In the genomic region with DNA sequence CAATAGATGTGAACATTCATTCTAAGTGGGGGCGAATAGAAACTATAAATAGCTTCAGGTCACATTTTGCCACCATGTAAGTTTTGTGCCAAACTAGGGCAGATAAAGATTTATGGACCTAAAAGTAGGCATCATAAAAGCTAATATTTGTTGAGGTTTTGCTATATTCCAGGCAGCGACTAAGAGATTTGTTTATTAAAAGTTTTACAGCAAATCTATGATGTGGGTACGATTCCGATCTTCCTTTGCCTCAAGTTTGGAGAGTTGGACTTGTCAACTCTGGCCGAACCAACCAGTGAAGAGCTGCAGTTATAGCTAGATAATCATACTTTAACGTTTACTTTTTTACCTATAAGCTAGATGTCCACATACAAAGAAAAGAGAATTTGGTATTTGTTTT, we compare ENCODE assay signal across 8 cellular contexts. TPM values are rescaled to one million over a fixed set of nuclear protein-coding genes. Genes with fewer than 3 reads are reported as not detected.
DNase-seq lines count a peak whose midpoint lies in the region; ATAC-seq, FAIRE-seq and TF ChIP-seq lines count a peak whose summit lies in the region.

No MANE protein-coding gene starts in this region.

- no TSS peak for BruUV-seq in HepG2 (replicated peaks; lab: Mats Ljungman, UMichigan)

- H3K9me3 Mint-ChIP-seq in activated T-cell treated with anti-CD3 and anti-CD28 coated beads, Interleukin-2, amount 50 U/mL, for 4 hours, result no peaks in the 10 kb centered on the region

- peaks cover 33% of the 10 kb centered on the region for H4K20me1 ChIP-seq in HepG2 (ENCODE audit: insufficient read depth, low read length)

- peaks cover 54% of the 10 kb centered on the region for H3K79me2 ChIP-seq in HepG2 (ENCODE audit: insufficient read depth, low read length)

- FAIRE-seq in HepG2 (lab: Jason Lieb, UNC), result no peak

- H3K27ac ChIP-seq in ascending aorta, result peak overlapping the region; percentile 99 to 100
- peak overlapping the region; percentile 99 for H3K27ac ChIP-seq in HepG2 (ENCODE audit: extremely low read length, insufficient read depth, low read length)
- H3K27ac ChIP-seq in tibial artery, result peak overlapping the region; percentile 99 to 100
- no peak overlapping the region for H3K27ac ChIP-seq in substantia nigra (ENCODE audit: low read depth, low read length, poor library complexity, severe bottlenecking)

- TF ChIP-seq CTCF in ascending aorta (IDR thresholded peaks at IDR 0.05) (no peak), HepG2 (CRISPR knock-in tag; IDR thresholded peaks at IDR 0.05) (no peak), tibial artery (IDR thresholded peaks at IDR 0.05) (no peak)

- no peak for TF ChIP-seq RAD21 in HepG2 (CRISPR knock-in tag; IDR thresholded peaks at IDR 0.05)

- peak overlapping the region; percentile 100 for H3K9ac ChIP-seq in HepG2 (ENCODE audit: insufficient read depth, low read depth, low read length)

- peak overlapping the region; percentile 72 for H3K4me2 ChIP-seq in HepG2 (ENCODE audit: low read depth, low read length)

- no peak for ATAC-seq in activated T-cell treated with anti-CD3 and anti-CD28 coated beads, Interleukin-2, amount 50 U/mL, for 4 hours
- ATAC-seq in HepG2 (no peak), GM21381 (IDR thresholded peaks at IDR 0.05; ENCODE audit: unreplicated experiment) (no peak)

- in situ Hi-C loops in HepG2 (cut with HindIII; ENCODE audit: extremely low pct_ligation_motif_present, low pct_unique_long_range_greater_than_20kb), result no loop called here

- H2AFZ ChIP-seq in HepG2 (ENCODE audit: low read length), result no peak overlapping the region

- H3K4me1 ChIP-seq in ascending aorta, result peaks cover 6 to 20% of the 10 kb centered on the region in 2 donors
- H3K4me1 ChIP-seq in HepG2 (ENCODE audit: insufficient read depth, low read length), result peaks cover 46% of the 10 kb centered on the region
- H3K4me1 ChIP-seq in tibial artery, result peaks cover 0 to 61% (median 17%) of the 10 kb centered on the region in 4 donors

- no peaks in the 10 kb centered on the region for H3K9me3 ChIP-seq in ascending aorta
- H3K9me3 ChIP-seq in HepG2 (ENCODE audit: low read length), result no peaks in the 10 kb centered on the region
- H3K9me3 ChIP-seq in tibial artery, result no peaks in the 10 kb centered on the region

- TF ChIP-seq EP300 in HepG2 (IDR thresholded peaks at IDR 0.05; ENCODE audit: low read depth in 2 of 2, low read length in 2 of 2), result no peak
- no peak for TF ChIP-seq EP300 in HepG2 (CRISPR knock-in tag; IDR thresholded peaks at IDR 0.05; ENCODE audit: borderline replicate concordance)

- H3K27me3 ChIP-seq in ascending aorta (no peaks in the 10 kb centered on the region), HepG2 (ENCODE audit: control insufficient read depth in 1 of 2, insufficient read depth in 2 of 2, low read length in 2 of 2) (no peaks in the 10 kb centered on the region; a peak in 1 of 5 replicates), tibial artery (no peaks in the 10 kb centered on the region)

- CTCF ChIA-PET in HepG2 (lab: Yijun Ruan, JAX; ENCODE audit: low intra/inter-chr PET ratio, low total read pairs), result no interaction called here

- intact Hi-C loops in ascending aorta (cut with DNase I) (loop anchor here (5.0 to 10.0 kb wide), 3 partner anchors 49 to 1289 kb away; a partner anchor contains a TSS), HepG2 (cut with micrococcal nuclease; ENCODE audit: unreplicated experiment) (no loop called here), tibial artery (cut with DNase I; ENCODE audit: low total_unique reads) (no loop called here)

- H3K36me3 ChIP-seq in ascending aorta (no peaks in the 10 kb centered on the region), HepG2 (replicated peaks in 1 of 2; ENCODE audit: control insufficient read depth in 1 of 2, insufficient read depth in 2 of 2, low read length in 2 of 2) (peaks cover 0 to 3% of the 10 kb centered on the region in 2 experiments; a peak in 4 of 5 replicates), tibial artery (peaks cover 0 to 15% (median 3%) of the 10 kb centered on the region in 3 donors)

- DNase-seq in activated T-cell treated with anti-CD3 and anti-CD28 coated beads, Interleukin-2, amount 50 U/mL, for 4 hours, result no peak
- DNase-seq in activated T-cell treated with anti-CD3 and anti-CD28 coated beads for 4 hours (no peak), ascending aorta (ENCODE audit: low spot score in 2 of 2) (no peak), HepG2 (ENCODE audit: low spot score) (no peak), tibial artery (no peak), substantia nigra (lab: John Stamatoyannopoulos, UW) (no peak), ureter (ENCODE audit: low spot score) (no peak)

- peak overlapping the region; percentile 92 for H3K4me3 Mint-ChIP-seq in activated T-cell treated with anti-CD3 and anti-CD28 coated beads, Interleukin-2, amount 50 U/mL, for 4 hours

- no peaks in the 10 kb centered on the region for H3K27me3 Mint-ChIP-seq in activated T-cell treated with anti-CD3 and anti-CD28 coated beads, Interleukin-2, amount 50 U/mL, for 4 hours (ENCODE audit: low read depth)

- H3K4me1 Mint-ChIP-seq in activated T-cell treated with anti-CD3 and anti-CD28 coated beads, Interleukin-2, amount 50 U/mL, for 4 hours (ENCODE audit: low read depth), result peaks cover 46% of the 10 kb centered on the region

- peak overlapping the region; percentile 88 to 94 for H3K4me3 ChIP-seq in ascending aorta
- peak overlapping the region; percentile 76 to 99 (median 94); a peak in 5 of 6 replicates for H3K4me3 ChIP-seq in HepG2 (replicated peaks in 1 of 3; ENCODE audit: insufficient read depth in 1 of 3, low read depth in 2 of 3, low read length in 3 of 3)
- H3K4me3 ChIP-seq in tibial artery, result peak overlapping the region; percentile 91 to 94

- 71% methylated on average over 6 of the region's 6 CpGs for WGBS in HepG2 (ENCODE audit: low lambda C conversion rate)

- TF ChIP-seq POLR2A in HepG2 (IDR thresholded peaks at IDR 0.05; ENCODE audit: insufficient read depth in 1 of 2, low read depth in 2 of 2, low read length in 2 of 2), result no peak

- peaks cover 15% of the 10 kb centered on the region for H3K36me3 Mint-ChIP-seq in activated T-cell treated with anti-CD3 and anti-CD28 coated beads, Interleukin-2, amount 50 U/mL, for 4 hours (ENCODE audit: insufficient read depth)

- POLR2A ChIA-PET in HepG2 (lab: Yijun Ruan, JAX), result interaction anchor here (0.8 to 3.0 kb wide), 2 partner anchors 18 to 26 kb away, joined by 3 to 47 read pairs; a partner anchor contains a TSS

RNA-seq across cellular contexts. Expression of a gene that starts 1.6 kb away (rescaled TPM):
- total RNA-seq in activated T-cell treated with anti-CD3 and anti-CD28 coated beads, Interleukin-2, amount 50 U/mL, for 4 hours, result 100 to 1,000 TPM; 139 to 148 (median 141) TPM
- total RNA-seq in ascending aorta (51.8 TPM), HepG2 (2016; rRNA removed; fragmentation: Illumina TruSeq; extraction: Trizol) (27.8 and 34.7 TPM in 2 replicates), ureter (94.7 TPM)
- 2.8 and 4.2 TPM in 2 replicates for total RNA-seq in HepG2 (2016; cell fraction: cytosol; rRNA removed; fragmentation: Illumina TruSeq; extraction: Trizol; ENCODE audit: low read depth)
- 29.3 and 32.0 TPM in 2 replicates for total RNA-seq in HepG2 (2016; cell fraction: insoluble cytoplasmic fraction; rRNA removed; fragmentation: Illumina TruSeq; extraction: Trizol)
- 12.6 and 12.7 TPM in 2 replicates for total RNA-seq in HepG2 (2016; cell fraction: membrane; rRNA removed; fragmentation: Illumina TruSeq; extraction: Trizol)
- 17.7 and 20.5 TPM in 2 replicates for total RNA-seq in HepG2 (2016; cell fraction: nucleus; rRNA removed; fragmentation: Illumina TruSeq; extraction: Trizol)
- polyA plus RNA-seq in HepG2 (2011; rRNA removed), result 68.4 and 75.0 TPM in 2 replicates
- polyA plus RNA-seq in HepG2 (2011; cell fraction: cytosol; rRNA removed), result 61.6 and 93.2 TPM in 2 replicates
- 45.3 and 52.4 TPM in 2 replicates for polyA plus RNA-seq in HepG2 (2011; cell fraction: nucleus; rRNA removed)
- 33.3 and 36.8 TPM in 2 replicates for polyA plus RNA-seq in HepG2 (2012)
- polyA plus RNA-seq in HepG2 (2016; cell fraction: cytosol; fragmentation: Illumina TruSeq; extraction: Trizol; ENCODE audit: low read depth), result 5.4 and 5.8 TPM in 2 replicates
- 79.6 and 99.5 TPM in 2 replicates for polyA plus RNA-seq in HepG2 (2016; cell fraction: insoluble cytoplasmic fraction; fragmentation: Illumina TruSeq; extraction: Trizol; ENCODE audit: low read depth)
- 15.8 and 16.6 TPM in 2 replicates for polyA plus RNA-seq in HepG2 (2016; cell fraction: membrane; fragmentation: Illumina TruSeq; extraction: Trizol; ENCODE audit: low read depth)
- 51.2 and 62.0 TPM in 2 replicates for polyA plus RNA-seq in HepG2 (2016; cell fraction: nucleus; fragmentation: Illumina TruSeq; extraction: Trizol; ENCODE audit: insufficient read depth, low read depth)
- 301 and 575 TPM in 2 replicates for polyA minus RNA-seq in HepG2 (2011; rRNA and poly(A)+ RNA removed; ENCODE audit: low replicate concordance)
- polyA minus RNA-seq in HepG2 (2011; cell fraction: cytosol; rRNA and poly(A)+ RNA removed), result 97.3 and 111 TPM in 2 replicates
- 22.1 and 23.1 TPM in 2 replicates for polyA minus RNA-seq in HepG2 (2011; cell fraction: nucleus; rRNA and poly(A)+ RNA removed)

RNA-seq across cellular contexts. Expression of a gene that starts 26.0 kb away (rescaled TPM):
- 10 to 100 TPM; 39.8 to 47.0 (median 41.4) TPM for total RNA-seq in activated T-cell treated with anti-CD3 and anti-CD28 coated beads, Interleukin-2, amount 50 U/mL, for 4 hours
- total RNA-seq in ascending aorta (12.9 TPM), HepG2 (2016; rRNA removed; fragmentation: Illumina TruSeq; extraction: Trizol) (10.0 and 17.3 TPM in 2 replicates), ureter (29.2 TPM)
- 1.1 and 1.6 TPM in 2 replicates for total RNA-seq in HepG2 (2016; cell fraction: cytosol; rRNA removed; fragmentation: Illumina TruSeq; extraction: Trizol; ENCODE audit: low read depth)
- total RNA-seq in HepG2 (2016; cell fraction: insoluble cytoplasmic fraction; rRNA removed; fragmentation: Illumina TruSeq; extraction: Trizol), result 12.1 and 17.5 TPM in 2 replicates
- 7.9 and 8.1 TPM in 2 replicates for total RNA-seq in HepG2 (2016; cell fraction: membrane; rRNA removed; fragmentation: Illumina TruSeq; extraction: Trizol)
- total RNA-seq in HepG2 (2016; cell fraction: nucleus; rRNA removed; fragmentation: Illumina TruSeq; extraction: Trizol), result 13.5 and 16.2 TPM in 2 replicates
- polyA plus RNA-seq in HepG2 (2011; rRNA removed), result 3.7 and 4.0 TPM in 2 replicates
- 1.3 and 2.2 TPM in 2 replicates for polyA plus RNA-seq in HepG2 (2011; cell fraction: cytosol; rRNA removed)
- 2.2 and 4.2 TPM in 2 replicates for polyA plus RNA-seq in HepG2 (2011; cell fraction: nucleus; rRNA removed)
- 3.5 and 6.4 TPM in 2 replicates for polyA plus RNA-seq in HepG2 (2012)
- 1.8 and 2.8 TPM in 2 replicates for polyA plus RNA-seq in HepG2 (2016; cell fraction: cytosol; fragmentation: Illumina TruSeq; extraction: Trizol; ENCODE audit: low read depth)
- 9.9 and 10.3 TPM in 2 replicates for polyA plus RNA-seq in HepG2 (2016; cell fraction: insoluble cytoplasmic fraction; fragmentation: Illumina TruSeq; extraction: Trizol; ENCODE audit: low read depth)
- 2.9 and 3.5 TPM in 2 replicates for polyA plus RNA-seq in HepG2 (2016; cell fraction: membrane; fragmentation: Illumina TruSeq; extraction: Trizol; ENCODE audit: low read depth)
- 14.7 and 21.8 TPM in 2 replicates for polyA plus RNA-seq in HepG2 (2016; cell fraction: nucleus; fragmentation: Illumina TruSeq; extraction: Trizol; ENCODE audit: insufficient read depth, low read depth)
- 6.5 and 10.7 TPM in 2 replicates for polyA minus RNA-seq in HepG2 (2011; rRNA and poly(A)+ RNA removed; ENCODE audit: low replicate concordance)
- polyA minus RNA-seq in HepG2 (2011; cell fraction: cytosol; rRNA and poly(A)+ RNA removed), result 2.8 and 6.1 TPM in 2 replicates
- polyA minus RNA-seq in HepG2 (2011; cell fraction: nucleus; rRNA and poly(A)+ RNA removed), result 8.1 and 9.3 TPM in 2 replicates

RNA-seq across cellular contexts. Expression of a gene that starts 26.1 kb away (rescaled TPM):
- 10 to 100 TPM; 40.6 to 47.8 (median 43.1) TPM for total RNA-seq in activated T-cell treated with anti-CD3 and anti-CD28 coated beads, Interleukin-2, amount 50 U/mL, for 4 hours
- 0.11 TPM for total RNA-seq in ascending aorta
- total RNA-seq in HepG2 (2016; rRNA removed; fragmentation: Illumina TruSeq; extraction: Trizol), result 27.5 and 44.4 TPM in 2 replicates
- total RNA-seq in HepG2 (2016; cell fraction: cytosol; rRNA removed; fragmentation: Illumina TruSeq; extraction: Trizol; ENCODE audit: low read depth), result 13.2 and 14.2 TPM in 2 replicates
- 26.7 and 45.5 TPM in 2 replicates for total RNA-seq in HepG2 (2016; cell fraction: insoluble cytoplasmic fraction; rRNA removed; fragmentation: Illumina TruSeq; extraction: Trizol)
- total RNA-seq in HepG2 (2016; cell fraction: membrane; rRNA removed; fragmentation: Illumina TruSeq; extraction: Trizol), result 11.1 and 13.8 TPM in 2 replicates
- 20.9 and 22.6 TPM in 2 replicates for total RNA-seq in HepG2 (2016; cell fraction: nucleus; rRNA removed; fragmentation: Illumina TruSeq; extraction: Trizol)
- polyA plus RNA-seq in HepG2 (2011; rRNA removed), result 3.5 and 5.5 TPM in 2 replicates
- 1.9 and 2.3 TPM in 2 replicates for polyA plus RNA-seq in HepG2 (2011; cell fraction: cytosol; rRNA removed)
- 1.5 and 2.1 TPM in 2 replicates for polyA plus RNA-seq in HepG2 (2011; cell fraction: nucleus; rRNA removed)
- polyA plus RNA-seq in HepG2 (2012), result 3.3 and 7.6 TPM in 2 replicates
- 0.62 and 1.4 TPM in 2 replicates for polyA plus RNA-seq in HepG2 (2016; cell fraction: cytosol; fragmentation: Illumina TruSeq; extraction: Trizol; ENCODE audit: low read depth)
- polyA plus RNA-seq in HepG2 (2016; cell fraction: insoluble cytoplasmic fraction; fragmentation: Illumina TruSeq; extraction: Trizol; ENCODE audit: low read depth), result 21.3 and 25.4 TPM in 2 replicates
- polyA plus RNA-seq in HepG2 (2016; cell fraction: membrane; fragmentation: Illumina TruSeq; extraction: Trizol; ENCODE audit: low read depth), result 1.4 and 2.0 TPM in 2 replicates
- 19.0 and 20.0 TPM in 2 replicates for polyA plus RNA-seq in HepG2 (2016; cell fraction: nucleus; fragmentation: Illumina TruSeq; extraction: Trizol; ENCODE audit: insufficient read depth, low read depth)
- 5.1 and 22.5 TPM in 2 replicates for polyA minus RNA-seq in HepG2 (2011; rRNA and poly(A)+ RNA removed; ENCODE audit: low replicate concordance)
- 5.7 and 7.9 TPM in 2 replicates for polyA minus RNA-seq in HepG2 (2011; cell fraction: cytosol; rRNA and poly(A)+ RNA removed)
- polyA minus RNA-seq in HepG2 (2011; cell fraction: nucleus; rRNA and poly(A)+ RNA removed), result 9.8 and 11.6 TPM in 2 replicates
- total RNA-seq in ureter, result 6.6 TPM
